Comparison of ENCODE assay signal across 1 cellular context in the genomic region with DNA sequence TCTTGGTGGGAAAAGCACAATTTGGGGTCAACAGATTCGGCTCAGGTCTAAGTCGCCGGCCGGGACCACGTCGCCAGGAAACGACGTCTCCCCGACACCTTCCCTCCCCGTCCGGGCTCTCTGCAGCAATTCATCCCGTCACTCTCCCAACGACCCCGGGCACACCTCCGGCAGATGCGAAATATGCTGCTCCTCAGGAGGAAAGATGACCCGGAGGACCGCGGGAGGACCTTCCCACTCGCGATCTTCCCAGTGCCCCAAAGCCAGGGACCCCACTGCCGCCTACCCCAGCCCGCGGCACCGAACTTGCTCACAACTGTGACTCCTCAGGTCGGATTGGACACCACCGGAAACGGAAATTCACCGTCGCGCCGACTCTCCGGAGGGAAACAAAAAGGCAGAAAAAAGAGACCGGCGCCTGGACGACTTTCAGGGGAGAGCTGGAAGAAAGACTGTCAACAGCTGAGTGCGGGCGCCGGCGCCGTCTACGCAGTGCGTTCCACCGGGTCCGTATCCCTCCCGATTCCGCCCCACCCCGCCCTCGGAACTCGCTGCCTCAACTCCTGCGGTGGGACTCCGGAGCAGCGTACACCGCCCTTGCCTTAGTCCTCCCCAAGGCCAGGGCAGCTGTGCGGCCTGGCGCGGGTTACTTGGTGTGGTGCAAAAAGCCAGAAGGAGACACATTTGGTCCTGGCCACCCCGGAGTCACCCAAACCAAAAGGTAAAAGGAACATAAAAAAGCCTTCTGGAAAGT.
TF ChIP-seq lines count a peak whose summit lies in the region.

No MANE protein-coding gene starts in this region.

TF ChIP-seq in GM12878, 131 proteins besides CTCF, POLR2A, EP300 and RAD21 (continued from another document and continues in another):
- TF ChIP-seq, protein P1, sequence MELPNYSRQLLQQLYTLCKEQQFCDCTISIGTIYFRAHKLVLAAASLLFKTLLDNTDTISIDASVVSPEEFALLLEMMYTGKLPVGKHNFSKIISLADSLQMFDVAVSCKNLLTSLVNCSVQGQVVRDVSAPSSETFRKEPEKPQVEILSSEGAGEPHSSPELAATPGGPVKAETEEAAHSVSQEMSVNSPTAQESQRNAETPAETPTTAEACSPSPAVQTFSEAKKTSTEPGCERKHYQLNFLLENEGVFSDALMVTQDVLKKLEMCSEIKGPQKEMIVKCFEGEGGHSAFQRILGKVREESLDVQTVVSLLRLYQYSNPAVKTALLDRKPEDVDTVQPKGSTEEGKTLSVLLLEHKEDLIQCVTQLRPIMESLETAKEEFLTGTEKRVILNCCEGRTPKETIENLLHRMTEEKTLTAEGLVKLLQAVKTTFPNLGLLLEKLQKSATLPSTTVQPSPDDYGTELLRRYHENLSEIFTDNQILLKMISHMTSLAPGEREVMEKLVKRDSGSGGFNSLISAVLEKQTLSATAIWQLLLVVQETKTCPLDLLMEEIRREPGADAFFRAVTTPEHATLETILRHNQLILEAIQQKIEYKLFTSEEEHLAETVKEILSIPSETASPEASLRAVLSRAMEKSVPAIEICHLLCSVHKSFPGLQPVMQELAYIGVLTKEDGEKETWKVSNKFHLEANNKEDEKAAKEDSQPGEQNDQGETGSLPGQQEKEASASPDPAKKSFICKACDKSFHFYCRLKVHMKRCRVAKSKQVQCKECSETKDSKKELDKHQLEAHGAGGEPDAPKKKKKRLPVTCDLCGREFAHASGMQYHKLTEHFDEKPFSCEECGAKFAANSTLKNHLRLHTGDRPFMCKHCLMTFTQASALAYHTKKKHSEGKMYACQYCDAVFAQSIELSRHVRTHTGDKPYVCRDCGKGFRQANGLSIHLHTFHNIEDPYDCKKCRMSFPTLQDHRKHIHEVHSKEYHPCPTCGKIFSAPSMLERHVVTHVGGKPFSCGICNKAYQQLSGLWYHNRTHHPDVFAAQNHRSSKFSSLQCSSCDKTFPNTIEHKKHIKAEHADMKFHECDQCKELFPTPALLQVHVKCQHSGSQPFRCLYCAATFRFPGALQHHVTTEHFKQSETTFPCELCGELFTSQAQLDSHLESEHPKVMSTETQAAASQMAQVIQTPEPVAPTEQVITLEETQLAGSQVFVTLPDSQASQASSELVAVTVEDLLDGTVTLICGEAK (IDR thresholded peaks at IDR 0.05; ENCODE audit: borderline replicate concordance): peak; percentile 100
- TF ChIP-seq GABPA (IDR thresholded peaks at IDR 0.05; ENCODE audit: low read depth): peak; percentile 99
- peak; percentile 77 for TF ChIP-seq NR2F1 (conservative IDR thresholded peaks at IDR 0.05)
- TF ChIP-seq, protein P2, sequence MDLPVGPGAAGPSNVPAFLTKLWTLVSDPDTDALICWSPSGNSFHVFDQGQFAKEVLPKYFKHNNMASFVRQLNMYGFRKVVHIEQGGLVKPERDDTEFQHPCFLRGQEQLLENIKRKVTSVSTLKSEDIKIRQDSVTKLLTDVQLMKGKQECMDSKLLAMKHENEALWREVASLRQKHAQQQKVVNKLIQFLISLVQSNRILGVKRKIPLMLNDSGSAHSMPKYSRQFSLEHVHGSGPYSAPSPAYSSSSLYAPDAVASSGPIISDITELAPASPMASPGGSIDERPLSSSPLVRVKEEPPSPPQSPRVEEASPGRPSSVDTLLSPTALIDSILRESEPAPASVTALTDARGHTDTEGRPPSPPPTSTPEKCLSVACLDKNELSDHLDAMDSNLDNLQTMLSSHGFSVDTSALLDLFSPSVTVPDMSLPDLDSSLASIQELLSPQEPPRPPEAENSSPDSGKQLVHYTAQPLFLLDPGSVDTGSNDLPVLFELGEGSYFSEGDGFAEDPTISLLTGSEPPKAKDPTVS (IDR thresholded peaks at IDR 0.05; ENCODE audit: low read depth, low read length): peak; percentile 73; the same call in 1 of the 2 replicates
- 0 out of 2 replicates have a peak, but pooled peaks have one; percentile 64 for TF ChIP-seq ZBED1 (IDR thresholded peaks at IDR 0.05; ENCODE audit: borderline replicate concordance)
- no peak for TF ChIP-seq KAT2A (conservative IDR thresholded peaks at IDR 0.05; ENCODE audit: control insufficient read depth, low read depth, low read length)
- TF ChIP-seq, protein P3, sequence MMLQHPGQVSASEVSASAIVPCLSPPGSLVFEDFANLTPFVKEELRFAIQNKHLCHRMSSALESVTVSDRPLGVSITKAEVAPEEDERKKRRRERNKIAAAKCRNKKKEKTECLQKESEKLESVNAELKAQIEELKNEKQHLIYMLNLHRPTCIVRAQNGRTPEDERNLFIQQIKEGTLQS (IDR thresholded peaks at IDR 0.05; ENCODE audit: borderline replicate concordance, extremely low read depth, low read depth, low read length): no peak
- TF ChIP-seq TARDBP (IDR thresholded peaks at IDR 0.05; ENCODE audit: borderline replicate concordance): no peak
- no peak for TF ChIP-seq JUND (IDR thresholded peaks at IDR 0.05; ENCODE audit: low read depth, low read length)
- TF ChIP-seq, protein P4, sequence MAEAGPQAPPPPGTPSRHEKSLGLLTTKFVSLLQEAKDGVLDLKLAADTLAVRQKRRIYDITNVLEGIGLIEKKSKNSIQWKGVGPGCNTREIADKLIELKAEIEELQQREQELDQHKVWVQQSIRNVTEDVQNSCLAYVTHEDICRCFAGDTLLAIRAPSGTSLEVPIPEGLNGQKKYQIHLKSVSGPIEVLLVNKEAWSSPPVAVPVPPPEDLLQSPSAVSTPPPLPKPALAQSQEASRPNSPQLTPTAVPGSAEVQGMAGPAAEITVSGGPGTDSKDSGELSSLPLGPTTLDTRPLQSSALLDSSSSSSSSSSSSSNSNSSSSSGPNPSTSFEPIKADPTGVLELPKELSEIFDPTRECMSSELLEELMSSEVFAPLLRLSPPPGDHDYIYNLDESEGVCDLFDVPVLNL (IDR thresholded peaks at IDR 0.05; ENCODE audit: low read depth, low read length): no peak
- TF ChIP-seq CBFB (IDR thresholded peaks at IDR 0.05; ENCODE audit: low read depth): peak; percentile 66; the same call in 1 of the 2 replicates
- no peak for TF ChIP-seq SPI1 (IDR thresholded peaks at IDR 0.05; ENCODE audit: borderline replicate concordance, insufficient read depth, low read depth, low read length)
- TF ChIP-seq, protein P5, sequence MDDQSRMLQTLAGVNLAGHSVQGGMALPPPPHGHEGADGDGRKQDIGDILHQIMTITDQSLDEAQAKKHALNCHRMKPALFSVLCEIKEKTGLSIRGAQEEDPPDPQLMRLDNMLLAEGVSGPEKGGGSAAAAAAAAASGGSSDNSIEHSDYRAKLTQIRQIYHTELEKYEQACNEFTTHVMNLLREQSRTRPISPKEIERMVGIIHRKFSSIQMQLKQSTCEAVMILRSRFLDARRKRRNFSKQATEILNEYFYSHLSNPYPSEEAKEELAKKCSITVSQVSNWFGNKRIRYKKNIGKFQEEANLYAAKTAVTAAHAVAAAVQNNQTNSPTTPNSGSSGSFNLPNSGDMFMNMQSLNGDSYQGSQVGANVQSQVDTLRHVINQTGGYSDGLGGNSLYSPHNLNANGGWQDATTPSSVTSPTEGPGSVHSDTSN (IDR thresholded peaks at IDR 0.05; ENCODE audit: insufficient replicate concordance, low read depth, low read length): no peak
- peak; percentile 27 to 38; a peak in 3 of 4 replicates for TF ChIP-seq IKZF2 (IDR thresholded peaks at IDR 0.05)
- no peak for TF ChIP-seq NFXL1 (IDR thresholded peaks at IDR 0.05; ENCODE audit: borderline replicate concordance)
- TF ChIP-seq TAF1 (IDR thresholded peaks at IDR 0.05; ENCODE audit: borderline replicate concordance, low read depth, low read length): peak; percentile 97
- no peak for TF ChIP-seq ZNF622 (IDR thresholded peaks at IDR 0.05)
- no peak for TF ChIP-seq BMI1 (IDR thresholded peaks at IDR 0.05; ENCODE audit: borderline replicate concordance)
- no peak for TF ChIP-seq ZNF217 (IDR thresholded peaks at IDR 0.05)
- TF ChIP-seq, protein P6, sequence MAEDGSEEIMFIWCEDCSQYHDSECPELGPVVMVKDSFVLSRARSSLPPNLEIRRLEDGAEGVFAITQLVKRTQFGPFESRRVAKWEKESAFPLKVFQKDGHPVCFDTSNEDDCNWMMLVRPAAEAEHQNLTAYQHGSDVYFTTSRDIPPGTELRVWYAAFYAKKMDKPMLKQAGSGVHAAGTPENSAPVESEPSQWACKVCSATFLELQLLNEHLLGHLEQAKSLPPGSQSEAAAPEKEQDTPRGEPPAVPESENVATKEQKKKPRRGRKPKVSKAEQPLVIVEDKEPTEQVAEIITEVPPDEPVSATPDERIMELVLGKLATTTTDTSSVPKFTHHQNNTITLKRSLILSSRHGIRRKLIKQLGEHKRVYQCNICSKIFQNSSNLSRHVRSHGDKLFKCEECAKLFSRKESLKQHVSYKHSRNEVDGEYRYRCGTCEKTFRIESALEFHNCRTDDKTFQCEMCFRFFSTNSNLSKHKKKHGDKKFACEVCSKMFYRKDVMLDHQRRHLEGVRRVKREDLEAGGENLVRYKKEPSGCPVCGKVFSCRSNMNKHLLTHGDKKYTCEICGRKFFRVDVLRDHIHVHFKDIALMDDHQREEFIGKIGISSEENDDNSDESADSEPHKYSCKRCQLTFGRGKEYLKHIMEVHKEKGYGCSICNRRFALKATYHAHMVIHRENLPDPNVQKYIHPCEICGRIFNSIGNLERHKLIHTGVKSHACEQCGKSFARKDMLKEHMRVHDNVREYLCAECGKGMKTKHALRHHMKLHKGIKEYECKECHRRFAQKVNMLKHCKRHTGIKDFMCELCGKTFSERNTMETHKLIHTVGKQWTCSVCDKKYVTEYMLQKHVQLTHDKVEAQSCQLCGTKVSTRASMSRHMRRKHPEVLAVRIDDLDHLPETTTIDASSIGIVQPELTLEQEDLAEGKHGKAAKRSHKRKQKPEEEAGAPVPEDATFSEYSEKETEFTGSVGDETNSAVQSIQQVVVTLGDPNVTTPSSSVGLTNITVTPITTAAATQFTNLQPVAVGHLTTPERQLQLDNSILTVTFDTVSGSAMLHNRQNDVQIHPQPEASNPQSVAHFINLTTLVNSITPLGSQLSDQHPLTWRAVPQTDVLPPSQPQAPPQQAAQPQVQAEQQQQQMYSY (CRISPR knock-in tag; IDR thresholded peaks at IDR 0.05): no peak
- TF ChIP-seq, protein P7, sequence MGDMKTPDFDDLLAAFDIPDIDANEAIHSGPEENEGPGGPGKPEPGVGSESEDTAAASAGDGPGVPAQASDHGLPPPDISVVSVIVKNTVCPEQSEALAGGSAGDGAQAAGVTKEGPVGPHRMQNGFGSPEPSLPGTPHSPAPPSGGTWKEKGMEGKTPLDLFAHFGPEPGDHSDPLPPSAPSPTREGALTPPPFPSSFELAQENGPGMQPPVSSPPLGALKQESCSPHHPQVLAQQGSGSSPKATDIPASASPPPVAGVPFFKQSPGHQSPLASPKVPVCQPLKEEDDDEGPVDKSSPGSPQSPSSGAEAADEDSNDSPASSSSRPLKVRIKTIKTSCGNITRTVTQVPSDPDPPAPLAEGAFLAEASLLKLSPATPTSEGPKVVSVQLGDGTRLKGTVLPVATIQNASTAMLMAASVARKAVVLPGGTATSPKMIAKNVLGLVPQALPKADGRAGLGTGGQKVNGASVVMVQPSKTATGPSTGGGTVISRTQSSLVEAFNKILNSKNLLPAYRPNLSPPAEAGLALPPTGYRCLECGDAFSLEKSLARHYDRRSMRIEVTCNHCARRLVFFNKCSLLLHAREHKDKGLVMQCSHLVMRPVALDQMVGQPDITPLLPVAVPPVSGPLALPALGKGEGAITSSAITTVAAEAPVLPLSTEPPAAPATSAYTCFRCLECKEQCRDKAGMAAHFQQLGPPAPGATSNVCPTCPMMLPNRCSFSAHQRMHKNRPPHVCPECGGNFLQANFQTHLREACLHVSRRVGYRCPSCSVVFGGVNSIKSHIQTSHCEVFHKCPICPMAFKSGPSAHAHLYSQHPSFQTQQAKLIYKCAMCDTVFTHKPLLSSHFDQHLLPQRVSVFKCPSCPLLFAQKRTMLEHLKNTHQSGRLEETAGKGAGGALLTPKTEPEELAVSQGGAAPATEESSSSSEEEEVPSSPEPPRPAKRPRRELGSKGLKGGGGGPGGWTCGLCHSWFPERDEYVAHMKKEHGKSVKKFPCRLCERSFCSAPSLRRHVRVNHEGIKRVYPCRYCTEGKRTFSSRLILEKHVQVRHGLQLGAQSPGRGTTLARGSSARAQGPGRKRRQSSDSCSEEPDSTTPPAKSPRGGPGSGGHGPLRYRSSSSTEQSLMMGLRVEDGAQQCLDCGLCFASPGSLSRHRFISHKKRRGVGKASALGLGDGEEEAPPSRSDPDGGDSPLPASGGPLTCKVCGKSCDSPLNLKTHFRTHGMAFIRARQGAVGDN (IDR thresholded peaks at IDR 0.05): no peak
- TF ChIP-seq MYC (IDR thresholded peaks at IDR 0.05; ENCODE audit: insufficient read depth, insufficient read length, insufficient replicate concordance, low read length, severe bottlenecking): no peak
- TF ChIP-seq CBX5 (IDR thresholded peaks at IDR 0.05; ENCODE audit: low read depth): 0 out of 2 replicates have a peak, but pooled peaks have one; percentile 30
- TF ChIP-seq LARP7 (IDR thresholded peaks at IDR 0.05): peak; percentile 65
- no peak for TF ChIP-seq EZH2 (IDR thresholded peaks at IDR 0.05; ENCODE audit: borderline replicate concordance, control insufficient read depth, low read depth, low read length)
- TF ChIP-seq MYB (IDR thresholded peaks at IDR 0.05; ENCODE audit: borderline replicate concordance, low read depth, low read length): 0 out of 2 replicates have a peak, but pooled peaks have one; percentile 5
- TF ChIP-seq RB1 (IDR thresholded peaks at IDR 0.05; ENCODE audit: borderline replicate concordance): peak; percentile 79; the same call in 1 of the 2 replicates
- no peak for TF ChIP-seq EED (IDR thresholded peaks at IDR 0.05; ENCODE audit: low read depth)
- TF ChIP-seq ZNF384 (IDR thresholded peaks at IDR 0.05; ENCODE audit: borderline replicate concordance, low read depth, low read length): 0 out of 2 replicates have a peak, but pooled peaks have one; percentile 28
- no peak for TF ChIP-seq PAX5 (IDR thresholded peaks at IDR 0.05; ENCODE audit: borderline replicate concordance, low read depth, low read length)
- TF ChIP-seq BRCA1 (IDR thresholded peaks at IDR 0.05; ENCODE audit: low read depth, low read length): no peak
- TF ChIP-seq NBN (IDR thresholded peaks at IDR 0.05): peak; percentile 93
- peak; percentile 84 for TF ChIP-seq YY1 (IDR thresholded peaks at IDR 0.05; ENCODE audit: low read depth, low read length)
- TF ChIP-seq IKZF1 (conservative IDR thresholded peaks at IDR 0.05): peak; percentile 85
- TF ChIP-seq, protein P8, sequence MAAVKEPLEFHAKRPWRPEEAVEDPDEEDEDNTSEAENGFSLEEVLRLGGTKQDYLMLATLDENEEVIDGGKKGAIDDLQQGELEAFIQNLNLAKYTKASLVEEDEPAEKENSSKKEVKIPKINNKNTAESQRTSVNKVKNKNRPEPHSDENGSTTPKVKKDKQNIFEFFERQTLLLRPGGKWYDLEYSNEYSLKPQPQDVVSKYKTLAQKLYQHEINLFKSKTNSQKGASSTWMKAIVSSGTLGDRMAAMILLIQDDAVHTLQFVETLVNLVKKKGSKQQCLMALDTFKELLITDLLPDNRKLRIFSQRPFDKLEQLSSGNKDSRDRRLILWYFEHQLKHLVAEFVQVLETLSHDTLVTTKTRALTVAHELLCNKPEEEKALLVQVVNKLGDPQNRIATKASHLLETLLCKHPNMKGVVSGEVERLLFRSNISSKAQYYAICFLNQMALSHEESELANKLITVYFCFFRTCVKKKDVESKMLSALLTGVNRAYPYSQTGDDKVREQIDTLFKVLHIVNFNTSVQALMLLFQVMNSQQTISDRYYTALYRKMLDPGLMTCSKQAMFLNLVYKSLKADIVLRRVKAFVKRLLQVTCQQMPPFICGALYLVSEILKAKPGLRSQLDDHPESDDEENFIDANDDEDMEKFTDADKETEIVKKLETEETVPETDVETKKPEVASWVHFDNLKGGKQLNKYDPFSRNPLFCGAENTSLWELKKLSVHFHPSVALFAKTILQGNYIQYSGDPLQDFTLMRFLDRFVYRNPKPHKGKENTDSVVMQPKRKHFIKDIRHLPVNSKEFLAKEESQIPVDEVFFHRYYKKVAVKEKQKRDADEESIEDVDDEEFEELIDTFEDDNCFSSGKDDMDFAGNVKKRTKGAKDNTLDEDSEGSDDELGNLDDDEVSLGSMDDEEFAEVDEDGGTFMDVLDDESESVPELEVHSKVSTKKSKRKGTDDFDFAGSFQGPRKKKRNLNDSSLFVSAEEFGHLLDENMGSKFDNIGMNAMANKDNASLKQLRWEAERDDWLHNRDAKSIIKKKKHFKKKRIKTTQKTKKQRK (IDR thresholded peaks at IDR 0.05; ENCODE audit: low read depth, low read length): no peak
- TF ChIP-seq STAT3 (IDR thresholded peaks at IDR 0.05; ENCODE audit: low read depth, low read length): no peak
